Comparison of ENCODE assay signal across 10 cellular contexts in the genomic region with DNA sequence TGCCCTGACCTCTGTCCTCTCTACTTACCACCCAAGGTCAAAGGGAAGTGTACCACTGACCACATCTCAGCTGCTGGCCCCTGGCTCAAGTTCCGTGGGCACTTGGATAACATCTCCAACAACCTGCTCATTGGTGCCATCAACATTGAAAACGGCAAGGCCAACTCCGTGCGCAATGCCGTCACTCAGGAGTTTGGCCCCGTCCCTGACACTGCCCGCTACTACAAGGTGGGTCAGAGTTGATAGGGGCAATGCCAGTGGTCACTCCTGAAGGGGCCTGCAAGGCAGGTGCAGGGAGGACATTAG. TPM values are rescaled to one million over a fixed set of nuclear protein-coding genes. Genes with fewer than 3 reads are reported as not detected.
DNase-seq lines count a peak whose midpoint lies in the region; TF ChIP-seq lines count a peak whose summit lies in the region.
"Had no signal": no experiment of that assay in that cellular context is flagged by ENCODE, and none has a peak within 500 bp of the region (broad histone marks: within the 10 kb centered on the region; RNA-seq: fewer than 3 reads in every experiment).

No MANE protein-coding gene starts in this region.

- no peak overlapping the region for H3K4me3 Mint-ChIP-seq in Caco-2 (ENCODE audit: unreplicated experiment)
- H3K4me3 Mint-ChIP-seq in activated CD4-positive, alpha-beta memory T cell treated with anti-CD3 and anti-CD28 coated beads for 36 hours = peak overlapping the region; percentile 20

- H3K27ac ChIP-seq in fibroblast of lung (ENCODE audit: insufficient read depth, low read length) (peak overlapping the region; percentile 98), sigmoid colon (peak overlapping the region; percentile 82 to 91 (median 88))
- H3K27ac ChIP-seq: SJSA1 had no signal

- peaks cover 7% of the 10 kb centered on the region for H3K4me1 Mint-ChIP-seq in Caco-2 (ENCODE audit: low read depth, unreplicated experiment)
- H3K4me1 Mint-ChIP-seq in activated CD4-positive, alpha-beta memory T cell treated with anti-CD3 and anti-CD28 coated beads for 36 hours (ENCODE audit: low read depth) = peaks cover 14% of the 10 kb centered on the region

- peaks cover 8% of the 10 kb centered on the region for H3K79me2 ChIP-seq in fibroblast of lung (ENCODE audit: control insufficient read depth, insufficient read depth, low read length)

- H3K9ac ChIP-seq in fibroblast of lung (ENCODE audit: insufficient read depth, low read length) = no peak overlapping the region

- TF ChIP-seq CTCF in Caco-2 (IDR thresholded peaks at IDR 0.05; ENCODE audit: insufficient read depth in 1 of 2, low read depth in 1 of 2, low read length in 1 of 2, severe bottlenecking in 1 of 2, unreplicated experiment in 1 of 2) = no peak
- no peak for TF ChIP-seq CTCF in fibroblast of lung (conservative IDR thresholded peaks at IDR 0.05 in 1 of 2, IDR thresholded peaks at IDR 0.05 in 1 of 2; ENCODE audit: low read depth in 1 of 2, low read length in 2 of 2)
- TF ChIP-seq CTCF in sigmoid colon (IDR thresholded peaks at IDR 0.05) = no peak

- peak overlapping the region; percentile 10 for H3K27ac Mint-ChIP-seq in Caco-2 (ENCODE audit: unreplicated experiment)
- H3K27ac Mint-ChIP-seq in activated CD4-positive, alpha-beta memory T cell treated with anti-CD3 and anti-CD28 coated beads for 36 hours = peak overlapping the region; percentile 38

- no peak for TF ChIP-seq POLR2A in sigmoid colon (IDR thresholded peaks at IDR 0.05)

- intact Hi-C loops in Caco-2 (cut with micrococcal nuclease; ENCODE audit: unreplicated experiment) = no loop called here
- intact Hi-C loops in activated CD4-positive, alpha-beta memory T cell treated with anti-CD3 and anti-CD28 coated beads for 36 hours (cut with micrococcal nuclease) = no loop called here
- intact Hi-C loops in sigmoid colon (cut with DNase I) = loop anchor here (10.0 kb wide), 1 partner anchor 241 kb away; a partner anchor contains a TSS

- TF ChIP-seq EP300 in sigmoid colon (IDR thresholded peaks at IDR 0.05) = no peak

- no peaks in the 10 kb centered on the region for H3K9me3 ChIP-seq in Caco-2
- no peaks in the 10 kb centered on the region for H3K9me3 ChIP-seq in fibroblast of lung (ENCODE audit: control insufficient read depth, insufficient read depth, low read depth, low read length)
- H3K9me3 ChIP-seq in sigmoid colon = no peaks in the 10 kb centered on the region
- H3K9me3 ChIP-seq: SJSA1 had no signal

- H3K27me3 Mint-ChIP-seq in Caco-2 (ENCODE audit: insufficient read depth, unreplicated experiment) = no peaks in the 10 kb centered on the region
- no peaks in the 10 kb centered on the region for H3K27me3 Mint-ChIP-seq in activated CD4-positive, alpha-beta memory T cell treated with anti-CD3 and anti-CD28 coated beads for 36 hours

- H3K9me3 Mint-ChIP-seq in Caco-2 (ENCODE audit: unreplicated experiment) = no peaks in the 10 kb centered on the region
- no peaks in the 10 kb centered on the region for H3K9me3 Mint-ChIP-seq in activated CD4-positive, alpha-beta memory T cell treated with anti-CD3 and anti-CD28 coated beads for 36 hours

- H4K20me1 ChIP-seq in fibroblast of lung (ENCODE audit: control insufficient read depth, extremely low read depth, insufficient read depth, low read length) = no peaks in the 10 kb centered on the region

- no peak overlapping the region for H2AFZ ChIP-seq in fibroblast of lung (ENCODE audit: low read length)

- H3K4me3 ChIP-seq in Caco-2 (ENCODE audit: low read depth, low read length) (no peak overlapping the region), fibroblast of lung (replicated peaks in 1 of 4; ENCODE audit: control extremely low read depth in 1 of 4, insufficient read depth in 1 of 4, low read depth in 3 of 4, low read length in 4 of 4) (no peak overlapping the region), sigmoid colon (no peak overlapping the region)
- H3K4me3 ChIP-seq: SJSA1 had no signal

- H3K4me2 ChIP-seq in fibroblast of lung (ENCODE audit: extremely low read depth, insufficient read depth, low read length) = no peak overlapping the region

- H3K36me3 ChIP-seq in Caco-2 (ENCODE audit: control insufficient read depth, insufficient read depth, low read length) (peaks cover 9% of the 10 kb centered on the region), fibroblast of lung (ENCODE audit: control insufficient read depth, insufficient read depth, low read length) (peaks cover 49% of the 10 kb centered on the region), sigmoid colon (peaks cover 26 to 64% (median 49%) of the 10 kb centered on the region in 4 donors)

- peaks cover 100% of the 10 kb centered on the region for H3K36me3 Mint-ChIP-seq in Caco-2 (ENCODE audit: insufficient read depth, unreplicated experiment)
- H3K36me3 Mint-ChIP-seq in activated CD4-positive, alpha-beta memory T cell treated with anti-CD3 and anti-CD28 coated beads for 36 hours = peaks cover 31% of the 10 kb centered on the region

- H3K27me3 ChIP-seq in Caco-2 (replicated peaks; ENCODE audit: control insufficient read depth, insufficient read depth, low read length) (no peaks in the 10 kb centered on the region), fibroblast of lung (ENCODE audit: control insufficient read depth, insufficient read depth, low read length) (no peaks in the 10 kb centered on the region), sigmoid colon (no peaks in the 10 kb centered on the region)
- H3K27me3 ChIP-seq: SJSA1 had no signal

- CTCF ChIA-PET in Caco-2 (lab: Charles Lee) = interaction anchor here (0.7 to 2.0 kb wide), 6 partner anchors 8 to 240 kb away, joined by 3 to 14 read pairs (median 4); a partner anchor contains a TSS
- CTCF ChIA-PET in activated CD4-positive, alpha-beta memory T cell treated with anti-CD3 and anti-CD28 coated beads for 36 hours (lab: Charles Lee) = interaction anchor here (0.6 to 6.0 kb wide), 10 partner anchors 9 to 234 kb away, joined by 3 to 113 read pairs (median 5); a partner anchor contains a TSS

- POLR2A ChIA-PET in Caco-2 (lab: Charles Lee) = no interaction called here
- POLR2A ChIA-PET in activated CD4-positive, alpha-beta memory T cell treated with anti-CD3 and anti-CD28 coated beads for 36 hours (lab: Charles Lee) = no interaction called here

- BruUV-seq in Caco-2 (replicated peaks; lab: Mats Ljungman, UMichigan) = no TSS peak

- 89 to 92% methylated on average over 7 of the region's 7 CpGs for WGBS in sigmoid colon, 2 donors

- no peak for DNase-seq in Caco-2
- no peak for DNase-seq in activated CD4-positive, alpha-beta memory T cell treated with anti-CD3 and anti-CD28 coated beads for 36 hours
- no peak for DNase-seq in fibroblast of lung (ENCODE audit: low read depth in 2 of 2)
- no peak for DNase-seq in sigmoid colon
- no peak for DNase-seq in NCI-H187 (lab: John Stamatoyannopoulos, UW)
- no peak for DNase-seq in A172 (ENCODE audit: low spot score)
- no peak for DNase-seq in NCI-H748 treated with DMSO at 0.1 percent for 48 hours (lab: John Stamatoyannopoulos, UW)
- DNase-seq in NCI-H1436 (lab: John Stamatoyannopoulos, UW) = no peak
- DNase-seq: NCI-H226 had no signal

- H3K4me1 ChIP-seq in Caco-2 = no peaks in the 10 kb centered on the region
- H3K4me1 ChIP-seq in fibroblast of lung (ENCODE audit: control insufficient read depth, extremely low read depth, insufficient read depth, low read length) = peaks cover 31% of the 10 kb centered on the region
- peaks cover 0 to 45% (median 40%) of the 10 kb centered on the region in 4 donors for H3K4me1 ChIP-seq in sigmoid colon

RNA-seq across cellular contexts. Expression of a gene that starts 18.1 kb away (rescaled TPM):
- total RNA-seq in Caco-2 (2022) (42.2 and 45.4 TPM in 2 replicates), fibroblast of lung (15.4 and 19.7 TPM in 2 replicates), sigmoid colon (10 to 100 TPM; 10.3 to 14.4 (median 12.2) TPM)
- total RNA-seq in activated CD4-positive, alpha-beta memory T cell treated with anti-CD3 and anti-CD28 coated beads for 36 hours = 10 to 100 TPM; 23.3 to 23.8 TPM
- polyA plus RNA-seq in fibroblast of lung (42.6 and 62.5 TPM in 2 replicates), sigmoid colon (10 to 100 TPM in 1 of 3 donors, 1 to 10 TPM in 2; 4.6 to 19.7 (median 7.2) TPM)
- polyA plus RNA-seq in fibroblast of lung (2012) = 45.0 and 75.3 TPM in 2 replicates
- 86.8 and 140 TPM in 2 replicates for polyA minus RNA-seq in fibroblast of lung (ENCODE audit: low replicate concordance)
- 11.8 and 27.8 TPM in 2 replicates for total RNA-seq in A172 (2014; rRNA removed; shearing (Covaris generic))

RNA-seq across cellular contexts. Expression of a gene that starts 34.6 kb away (rescaled TPM):
- total RNA-seq in Caco-2 (2022) = 0.37 and 0.41 TPM in 2 replicates
- not detected for total RNA-seq in activated CD4-positive, alpha-beta memory T cell treated with anti-CD3 and anti-CD28 coated beads for 36 hours
- total RNA-seq in fibroblast of lung = 8.2 and 15.2 TPM in 2 replicates
- polyA plus RNA-seq in fibroblast of lung = 3.3 and 11.2 TPM in 2 replicates
- 8.2 and 32.3 TPM in 2 replicates for polyA plus RNA-seq in fibroblast of lung (2012)
- polyA minus RNA-seq in fibroblast of lung (ENCODE audit: low replicate concordance) = 6.2 and 14.9 TPM in 2 replicates
- 10 to 100 TPM in 2 of 4 donors, 1 to 10 TPM in 2; 6.4 to 19.9 (median 10.6) TPM for total RNA-seq in sigmoid colon
- 1 to 10 TPM in 1 of 3 donors, under 1 TPM in 2; 0.46 to 1.2 (median 0.60) TPM for polyA plus RNA-seq in sigmoid colon
- 2.8 and 3.5 TPM in 2 replicates for total RNA-seq in A172 (2014; rRNA removed; shearing (Covaris generic))
- total RNA-seq: SJSA1 had no signal

RNA-seq across cellular contexts. Expression of a gene that starts 57.3 kb away (rescaled TPM):
- total RNA-seq in Caco-2 (2022) (90.5 and 95.5 TPM in 2 replicates), fibroblast of lung (60.4 and 80.3 TPM in 2 replicates), sigmoid colon (10 to 100 TPM; 67.3 to 90.3 (median 83.0) TPM)
- total RNA-seq in activated CD4-positive, alpha-beta memory T cell treated with anti-CD3 and anti-CD28 coated beads for 36 hours = 100 to 1,000 TPM; 103 to 105 TPM
- polyA plus RNA-seq in fibroblast of lung (37.6 and 52.6 TPM in 2 replicates), sigmoid colon (100 to 1,000 TPM; 106 to 157 (median 127) TPM)
- polyA plus RNA-seq in fibroblast of lung (2012) = 58.1 and 76.0 TPM in 2 replicates
- polyA minus RNA-seq in fibroblast of lung (ENCODE audit: low replicate concordance) = 145 and 147 TPM in 2 replicates
- 34.3 and 41.2 TPM in 2 replicates for total RNA-seq in A172 (2014; rRNA removed; shearing (Covaris generic))

RNA-seq across cellular contexts. Expression of a gene that starts 57.7 kb away (rescaled TPM):
- total RNA-seq in Caco-2 (2022) (75.4 and 78.6 TPM in 2 replicates), fibroblast of lung (63.3 and 64.2 TPM in 2 replicates), sigmoid colon (10 to 100 TPM; 31.9 to 54.2 (median 44.4) TPM)
- 10 to 100 TPM; 55.4 to 60.0 TPM for total RNA-seq in activated CD4-positive, alpha-beta memory T cell treated with anti-CD3 and anti-CD28 coated beads for 36 hours
- polyA plus RNA-seq in fibroblast of lung (61.5 and 82.7 TPM in 2 replicates), sigmoid colon (10 to 100 TPM; 49.2 to 59.6 (median 59.6) TPM)
- 41.9 and 53.4 TPM in 2 replicates for polyA plus RNA-seq in fibroblast of lung (2012)
- polyA minus RNA-seq in fibroblast of lung (ENCODE audit: low replicate concordance) = 16.5 and 18.3 TPM in 2 replicates
- total RNA-seq in A172 (2014; rRNA removed; shearing (Covaris generic)) = 63.7 and 71.3 TPM in 2 replicates
